8 cellular contexts compared by ENCODE assay signal in the genomic region with DNA sequence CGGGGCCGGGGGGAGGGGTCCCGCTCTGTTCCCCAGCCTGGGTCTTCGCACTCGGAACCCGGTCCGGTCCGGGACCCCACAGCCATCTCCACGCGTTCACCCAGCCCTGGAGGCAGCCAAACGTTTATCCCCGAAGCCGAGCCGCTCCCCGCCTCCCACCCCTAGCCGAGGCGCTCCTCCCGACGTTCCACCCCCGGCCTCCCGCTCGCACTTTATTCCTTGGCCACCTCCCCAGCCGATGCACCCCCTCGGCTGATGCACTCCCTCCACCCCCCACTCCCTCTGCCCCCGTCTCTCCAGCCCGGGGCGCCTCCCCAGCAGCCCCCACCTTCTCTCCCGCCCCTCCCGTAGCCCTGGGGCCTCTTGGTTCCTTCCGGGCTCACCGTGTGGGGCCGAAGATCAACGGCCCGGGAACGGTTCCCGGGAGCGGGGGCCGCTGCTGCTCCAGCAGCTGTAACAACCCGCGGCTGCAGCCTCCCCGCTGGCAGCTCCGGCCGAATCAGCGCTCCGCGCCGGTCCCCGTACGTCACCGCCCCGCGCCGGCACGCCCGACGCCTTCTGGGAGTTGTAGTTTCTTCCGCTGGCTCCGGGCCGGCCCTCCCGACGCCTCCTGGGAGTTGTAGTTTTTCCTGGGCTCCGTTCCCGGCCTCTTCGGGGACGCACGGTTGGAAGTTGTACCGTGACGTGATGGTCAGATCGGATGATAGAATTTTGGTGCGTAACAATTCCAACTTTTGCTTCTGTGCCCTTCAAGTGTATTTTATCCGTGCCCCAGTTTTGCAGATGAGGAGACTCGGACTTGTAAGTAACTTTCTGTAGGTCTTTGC. TPM values are rescaled to one million over a fixed set of nuclear protein-coding genes. Genes with fewer than 3 reads are reported as not detected.
DNase-seq lines count a peak whose midpoint lies in the region; ATAC-seq and TF ChIP-seq lines count a peak whose summit lies in the region.

A gene with protein sequence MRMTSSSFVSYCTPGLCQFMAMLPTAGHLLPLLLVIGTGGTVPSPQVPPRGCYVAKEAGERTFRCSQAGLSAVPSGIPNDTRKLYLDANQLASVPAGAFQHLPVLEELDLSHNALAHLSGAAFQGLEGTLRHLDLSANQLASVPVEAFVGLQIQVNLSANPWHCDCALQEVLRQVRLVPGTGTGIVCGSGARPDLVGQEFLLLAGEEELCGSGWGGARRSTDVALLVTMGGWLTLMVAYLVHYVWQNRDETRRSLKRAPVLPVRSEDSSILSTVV (plus strand): TSS at position 632 of the 827 bp plus-strand sequence. CDS start 13,792 bp downstream, outside the sequence.
Gene ORMDL3 (minus strand): TSS at position 501 of the 827 bp plus-strand sequence. CDS start 3,398 bp downstream, outside the sequence.

- 1% methylated on average over 72 of the region's 72 CpGs for WGBS in thymus

- H3K4me1 Mint-ChIP-seq in activated naive CD8-positive, alpha-beta T cell treated with anti-CD3 and anti-CD28 coated beads, Interleukin-2, amount 10 ng/mL, durations not matched to agents 7 days and 5 days = peaks cover 37% of the 10 kb centered on the region
- H3K4me1 Mint-ChIP-seq in osteocyte (ENCODE audit: unreplicated experiment) = peaks cover 52% of the 10 kb centered on the region

- H3K36me3 ChIP-seq in GM06990 (ENCODE audit: control insufficient read depth, insufficient read depth, low read length) = peaks cover 20% of the 10 kb centered on the region
- H3K36me3 ChIP-seq in thymus (ENCODE audit: control insufficient read depth, insufficient read depth) = peaks cover 22% of the 10 kb centered on the region

- POLR2A ChIA-PET in activated naive CD8-positive, alpha-beta T cell treated with anti-CD3 and anti-CD28 coated beads, Interleukin-2, amount 10 ng/mL, durations not matched to agents 7 days and 5 days (lab: Charles Lee) = interaction anchor here (0.6 to 3.4 kb wide), 16 partner anchors 9 to 466 kb away, joined by 3 to 20 read pairs (median 6); partner anchors contain the start of genes GSDMB, NR1D1 and PSMD3

- H3K27me3 ChIP-seq in GM06990 (replicated peaks; ENCODE audit: control insufficient read depth, insufficient read depth, low read length) (no peaks in the 10 kb centered on the region), thymus (ENCODE audit: control insufficient read depth, insufficient read depth) (no peaks in the 10 kb centered on the region)

- H3K27ac ChIP-seq in thymus (ENCODE audit: low read depth) = peak within 1 kb of the TSS; percentile 98

- no peaks in the 10 kb centered on the region for H3K27me3 Mint-ChIP-seq in activated naive CD8-positive, alpha-beta T cell treated with anti-CD3 and anti-CD28 coated beads, Interleukin-2, amount 10 ng/mL, durations not matched to agents 7 days and 5 days
- no peaks in the 10 kb centered on the region for H3K27me3 Mint-ChIP-seq in osteocyte (ENCODE audit: unreplicated experiment)

- intact Hi-C loops in head of caudate nucleus (cut with DNase I) = loop anchor here (1.0 to 2.0 kb wide), 2 partner anchors 25 to 53 kb away; partner anchors contain the start of gene PSMD3

- H3K9me3 Mint-ChIP-seq in activated naive CD8-positive, alpha-beta T cell treated with anti-CD3 and anti-CD28 coated beads, Interleukin-2, amount 10 ng/mL, durations not matched to agents 7 days and 5 days = no peaks in the 10 kb centered on the region
- H3K9me3 Mint-ChIP-seq in osteocyte (ENCODE audit: unreplicated experiment) = no peaks in the 10 kb centered on the region

- peak within 1 kb of the TSS; percentile 89 for H3K4me3 Mint-ChIP-seq in activated naive CD8-positive, alpha-beta T cell treated with anti-CD3 and anti-CD28 coated beads, Interleukin-2, amount 10 ng/mL, durations not matched to agents 7 days and 5 days
- H3K4me3 Mint-ChIP-seq in osteocyte (ENCODE audit: unreplicated experiment) = peak within 1 kb of the TSS; percentile 82

- TF ChIP-seq CTCF in GM06990 (IDR thresholded peaks at IDR 0.05; ENCODE audit: insufficient read depth, low read length, poor library complexity, severe bottlenecking) (no peak), osteocyte (IDR thresholded peaks at IDR 0.05) (no peak)

- H3K4me3 ChIP-seq in GM06990 (replicated peaks; ENCODE audit: low read depth, low read length) (peak within 1 kb of the TSS; percentile 91), thymus (ENCODE audit: low read length) (peak within 1 kb of the TSS; percentile 97)

- H3K27ac Mint-ChIP-seq in activated naive CD8-positive, alpha-beta T cell treated with anti-CD3 and anti-CD28 coated beads, Interleukin-2, amount 10 ng/mL, durations not matched to agents 7 days and 5 days = peak within 1 kb of the TSS; percentile 89
- H3K27ac Mint-ChIP-seq in osteocyte (ENCODE audit: unreplicated experiment) = peak within 1 kb of the TSS; percentile 87

- DNase-seq in GM06990 (ENCODE audit: extremely low read depth, insufficient read length) = peak; percentile 93
- DNase-seq in NCI-H1105 treated with DMSO at 0.1 percent for 48 hours (lab: John Stamatoyannopoulos, UW) = peak; percentile 84
- DNase-seq in SKM-1 treated with dmso at 0.1 percent for 144 hours (lab: John Stamatoyannopoulos, UW; ENCODE audit: unreplicated experiment) = peak; percentile 83
- peak; percentile 95 for DNase-seq in activated naive CD8-positive, alpha-beta T cell treated with anti-CD3 and anti-CD28 coated beads, Interleukin-2, amount 10 ng/mL, durations not matched to agents 7 days and 5 days
- peak; percentile 82 to 97 (median 94) for DNase-seq in head of caudate nucleus
- peak; percentile 98 for DNase-seq in osteocyte (ENCODE audit: extremely low spot score, unreplicated experiment)

- H3K36me3 Mint-ChIP-seq in activated naive CD8-positive, alpha-beta T cell treated with anti-CD3 and anti-CD28 coated beads, Interleukin-2, amount 10 ng/mL, durations not matched to agents 7 days and 5 days = peaks cover 23% of the 10 kb centered on the region
- H3K36me3 Mint-ChIP-seq in osteocyte (ENCODE audit: unreplicated experiment) = peaks cover 2% of the 10 kb centered on the region

- peaks cover 36% of the 10 kb centered on the region for H3K4me1 ChIP-seq in thymus (ENCODE audit: control insufficient read depth, insufficient read depth, low read length)

- ATAC-seq in HG02610 (IDR thresholded peaks at IDR 0.05; ENCODE audit: unreplicated experiment) = peak; percentile 54
- peak; percentile 67 for ATAC-seq in activated naive CD8-positive, alpha-beta T cell treated with anti-CD3 and anti-CD28 coated beads, Interleukin-2, amount 10 ng/mL, durations not matched to agents 7 days and 5 days (ENCODE audit: low read depth)

- no peaks in the 10 kb centered on the region for H3K9me3 ChIP-seq in thymus (ENCODE audit: control insufficient read depth)

RNA-seq across cellular contexts. Expression of the first gene that starts in this region (rescaled TPM):
- not detected for total RNA-seq in activated naive CD8-positive, alpha-beta T cell treated with anti-CD3 and anti-CD28 coated beads, Interleukin-2, amount 10 ng/mL, durations not matched to agents 7 days and 5 days
- not detected in 2 replicates for total RNA-seq in osteocyte
- 0.05 TPM for polyA plus RNA-seq in thymus

RNA-seq across cellular contexts. Expression of gene ORMDL3, which starts in this region (rescaled TPM):
- total RNA-seq in activated naive CD8-positive, alpha-beta T cell treated with anti-CD3 and anti-CD28 coated beads, Interleukin-2, amount 10 ng/mL, durations not matched to agents 7 days and 5 days = 100 to 1,000 TPM; 149 to 159 TPM
- 59.4 and 60.5 TPM in 2 replicates for total RNA-seq in osteocyte
- 67.6 TPM for polyA plus RNA-seq in thymus

Comparison
In these comparisons a context has a peak if more than half of its experiments do, and no peak if none do; other contexts are left out.
1. Peak in every context shown above with its lines: DNase-seq, ATAC-seq, H3K4me3 ChIP-seq and H3K27ac ChIP-seq.